In genomic region chr6:25280617-25280990, GRCh38 we compare ENCODE assay signal across 8 cellular contexts. TPM values are rescaled to one million over a fixed set of nuclear protein-coding genes. Genes with fewer than 3 reads are reported as not detected.
DNase-seq lines count a peak whose midpoint lies in the region; ATAC-seq and TF ChIP-seq lines count a peak whose summit lies in the region.

No MANE protein-coding gene starts in this region.

- DNase-seq in AG10803 (ENCODE audit: low read depth) (no peak), HT-29 (ENCODE audit: low spot score) (peak; percentile 64), cerebellar cortex (ENCODE audit: low spot score) (peak; percentile 54), NCI-H2029 treated with DMSO at 0.1 percent for 48 hours (lab: John Stamatoyannopoulos, UW) (no peak)

- H3K9ac ChIP-seq in mucosa of stomach (ENCODE audit: low read length): peak overlapping the region; percentile 93

- H3K4me3 ChIP-seq in AG10803 (ENCODE audit: low read length) (peak overlapping the region; percentile 85), mucosa of stomach (ENCODE audit: low read length) (peak overlapping the region; percentile 89)

- no peaks in the 10 kb centered on the region for H3K36me3 ChIP-seq in mucosa of stomach (ENCODE audit: control insufficient read depth, insufficient read depth, low read length)

- TF ChIP-seq POLR2A in GM18505 (IDR thresholded peaks at IDR 0.05; ENCODE audit: borderline replicate concordance, extremely low read depth, insufficient read depth, insufficient read length): no peak

- peaks cover 21% of the 10 kb centered on the region for H3K4me1 ChIP-seq in mucosa of stomach (ENCODE audit: control insufficient read depth, insufficient read depth, low read length)

- H3K9me3 ChIP-seq in mucosa of stomach (ENCODE audit: control insufficient read depth, low read length): no peaks in the 10 kb centered on the region

- ATAC-seq in HG02938 (IDR thresholded peaks at IDR 0.05; ENCODE audit: unreplicated experiment): no peak
- no peak for ATAC-seq in GM18505 (IDR thresholded peaks at IDR 0.05; ENCODE audit: unreplicated experiment)
- ATAC-seq in HG03097 (IDR thresholded peaks at IDR 0.05; ENCODE audit: low FRiP score, unreplicated experiment): no peak

- no peak for TF ChIP-seq CTCF in AG10803 (conservative IDR thresholded peaks at IDR 0.05; ENCODE audit: low read length)

- H3K27me3 ChIP-seq in mucosa of stomach (ENCODE audit: control insufficient read depth, insufficient read depth, low read length): no peaks in the 10 kb centered on the region

RNA-seq across cellular contexts. Expression of gene CARMIL1, which starts 1.4 kb away (rescaled TPM):
- total RNA-seq in HT-29 (2014; rRNA removed; shearing (Covaris generic)): 16.8 and 17.6 TPM in 2 replicates

Comparison
In these comparisons a context has a peak if more than half of its experiments do, and no peak if none do; other contexts are left out.
1. DNase-seq: peak in HT-29 (single experiment) and cerebellar cortex (single experiment); none in AG10803 (single experiment) and NCI-H2029 treated with DMSO at 0.1 percent for 48 hours (single experiment).